2 cellular contexts compared by ENCODE assay signal in genomic region chr4:99458911-99459447, GRCh38.
TF ChIP-seq lines count a peak whose summit lies in the region.

No MANE protein-coding gene starts in this region.

TF ChIP-seq in liver, 16 proteins besides CTCF, POLR2A, EP300 and RAD21:
- no peak for TF ChIP-seq EGR1 (IDR thresholded peaks at IDR 0.05; ENCODE audit: low read depth in 2 of 2)
- no peak for TF ChIP-seq JUND (IDR thresholded peaks at IDR 0.05)
- no peak for TF ChIP-seq FOXA1 (IDR thresholded peaks at IDR 0.05)
- TF ChIP-seq HNF4A (conservative IDR thresholded peaks at IDR 0.05), result no peak
- TF ChIP-seq YY1 (IDR thresholded peaks at IDR 0.05), result no peak
- TF ChIP-seq ATF3 (IDR thresholded peaks at IDR 0.05), result no peak
- TF ChIP-seq TAF1 (conservative IDR thresholded peaks at IDR 0.05), result no peak
- no peak for TF ChIP-seq GABPA (IDR thresholded peaks at IDR 0.05 in 1 of 2, conservative IDR thresholded peaks at IDR 0.05 in 1 of 2)
- no peak for TF ChIP-seq REST (IDR thresholded peaks at IDR 0.05)
- TF ChIP-seq MAX (IDR thresholded peaks at IDR 0.05), result no peak
- no peak for TF ChIP-seq ZBTB33 (IDR thresholded peaks at IDR 0.05)
- TF ChIP-seq RXRA (IDR thresholded peaks at IDR 0.05), result no peak
- TF ChIP-seq NR2F2 (IDR thresholded peaks at IDR 0.05), result no peak
- no peak for TF ChIP-seq SP1 (IDR thresholded peaks at IDR 0.05)
- TF ChIP-seq HNF4G (IDR thresholded peaks at IDR 0.05), result no peak
- TF ChIP-seq FOXA2 (IDR thresholded peaks at IDR 0.05), result no peak

TF ChIP-seq in HepG2, 621 proteins besides CTCF, POLR2A, EP300 and RAD21:
- no peak for TF ChIP-seq DRAP1 (CRISPR knock-in tag; IDR thresholded peaks at IDR 0.05)
- TF ChIP-seq YY1 (IDR thresholded peaks at IDR 0.05; ENCODE audit: insufficient read depth, insufficient replicate concordance, low read depth, low read length), result no peak
- TF ChIP-seq SETDB1 (CRISPR knock-in tag; IDR thresholded peaks at IDR 0.05; ENCODE audit: borderline replicate concordance), result no peak
- no peak for TF ChIP-seq ZFP1 (CRISPR knock-in tag; IDR thresholded peaks at IDR 0.05)
- TF ChIP-seq NBN (conservative IDR thresholded peaks at IDR 0.05), result no peak
- no peak for TF ChIP-seq DNMT1 (CRISPR knock-in tag; IDR thresholded peaks at IDR 0.05)
- TF ChIP-seq SP4 (CRISPR knock-in tag; IDR thresholded peaks at IDR 0.05), result no peak
- no peak for TF ChIP-seq ZBTB44 (CRISPR knock-in tag; IDR thresholded peaks at IDR 0.05)
- TF ChIP-seq NAIF1 (CRISPR knock-in tag; IDR thresholded peaks at IDR 0.05; ENCODE audit: borderline replicate concordance), result no peak
- TF ChIP-seq ZC3H4 (CRISPR knock-in tag; IDR thresholded peaks at IDR 0.05; ENCODE audit: borderline replicate concordance), result no peak
- TF ChIP-seq ZNF782 (CRISPR knock-in tag; IDR thresholded peaks at IDR 0.05; ENCODE audit: borderline replicate concordance), result no peak
- TF ChIP-seq MTF1 (CRISPR knock-in tag; IDR thresholded peaks at IDR 0.05), result no peak
- no peak for TF ChIP-seq ZNF691 (CRISPR knock-in tag; IDR thresholded peaks at IDR 0.05; ENCODE audit: borderline replicate concordance, low read depth)
